ENCODE assay signal across 8 cellular contexts in genomic region chr7:75762350-75762917, GRCh38. TPM values are rescaled to one million over a fixed set of nuclear protein-coding genes. Genes with fewer than 3 reads are reported as not detected.
DNase-seq lines count a peak whose midpoint lies in the region; ATAC-seq and TF ChIP-seq lines count a peak whose summit lies in the region.

No MANE protein-coding gene starts in this region.

- H3K36me3 Mint-ChIP-seq in activated naive CD8-positive, alpha-beta T cell treated with anti-CD3 and anti-CD28 coated beads, Interleukin-2, amount 10 ng/mL, durations not matched to agents 7 days and 5 days, result no peaks in the 10 kb centered on the region
- H3K36me3 Mint-ChIP-seq in activated naive CD8-positive, alpha-beta T cell treated with anti-CD3 and anti-CD28 coated beads for 36 hours, result no peaks in the 10 kb centered on the region
- H3K36me3 Mint-ChIP-seq in naive thymus-derived CD4-positive, alpha-beta T cell, result no peaks in the 10 kb centered on the region

- TF ChIP-seq CTCF in epithelial cell of proximal tubule (conservative IDR thresholded peaks at IDR 0.05; ENCODE audit: low read depth, low read length), result peak; percentile 78

- no peaks in the 10 kb centered on the region for H3K27me3 ChIP-seq in naive thymus-derived CD4-positive, alpha-beta T cell (ENCODE audit: control insufficient read depth in 2 of 2, insufficient read depth in 2 of 2, low read length in 2 of 2)

- peak; percentile 68 for ATAC-seq in activated naive CD8-positive, alpha-beta T cell treated with anti-CD3 and anti-CD28 coated beads, Interleukin-2, amount 10 ng/mL, durations not matched to agents 7 days and 5 days (ENCODE audit: low read depth)
- ATAC-seq in naive thymus-derived CD4-positive, alpha-beta T cell, result peak; percentile 91

- no peaks in the 10 kb centered on the region for H3K9me3 Mint-ChIP-seq in activated naive CD8-positive, alpha-beta T cell treated with anti-CD3 and anti-CD28 coated beads, Interleukin-2, amount 10 ng/mL, durations not matched to agents 7 days and 5 days
- no peaks in the 10 kb centered on the region for H3K9me3 Mint-ChIP-seq in activated naive CD8-positive, alpha-beta T cell treated with anti-CD3 and anti-CD28 coated beads for 36 hours
- H3K9me3 Mint-ChIP-seq in naive thymus-derived CD4-positive, alpha-beta T cell, result no peaks in the 10 kb centered on the region

- DNase-seq in activated naive CD8-positive, alpha-beta T cell treated with anti-CD3 and anti-CD28 coated beads, Interleukin-2, amount 10 ng/mL, durations not matched to agents 7 days and 5 days, result no peak
- DNase-seq in activated naive CD8-positive, alpha-beta T cell treated with anti-CD3 and anti-CD28 coated beads for 36 hours, result no peak
- DNase-seq in M059J (ENCODE audit: low read depth) (peak; percentile 76), SIG-M5 (lab: John Stamatoyannopoulos, UW) (peak; percentile 50), epithelial cell of proximal tubule (ENCODE audit: low read depth) (no peak), NCI-H128 (lab: John Stamatoyannopoulos, UW; ENCODE audit: unreplicated experiment) (no peak), activated gamma-delta T cell treated with Interleukin-2 at 50 U/mL for 16 hours (no peak)
- peak in 6 of 9 donors; percentile 24 to 54 (median 48) for DNase-seq in naive thymus-derived CD4-positive, alpha-beta T cell

- no peak overlapping the region for H3K4me3 Mint-ChIP-seq in activated naive CD8-positive, alpha-beta T cell treated with anti-CD3 and anti-CD28 coated beads, Interleukin-2, amount 10 ng/mL, durations not matched to agents 7 days and 5 days
- no peak overlapping the region for H3K4me3 Mint-ChIP-seq in activated naive CD8-positive, alpha-beta T cell treated with anti-CD3 and anti-CD28 coated beads for 36 hours
- H3K4me3 Mint-ChIP-seq in naive thymus-derived CD4-positive, alpha-beta T cell, result no peak overlapping the region

- peaks cover 5% of the 10 kb centered on the region for H3K4me1 Mint-ChIP-seq in activated naive CD8-positive, alpha-beta T cell treated with anti-CD3 and anti-CD28 coated beads, Interleukin-2, amount 10 ng/mL, durations not matched to agents 7 days and 5 days
- H3K4me1 Mint-ChIP-seq in activated naive CD8-positive, alpha-beta T cell treated with anti-CD3 and anti-CD28 coated beads for 36 hours, result no peaks in the 10 kb centered on the region
- peaks cover 0 to 5% (median 3%) of the 10 kb centered on the region in 7 donors for H3K4me1 Mint-ChIP-seq in naive thymus-derived CD4-positive, alpha-beta T cell

- no peak overlapping the region for H3K27ac ChIP-seq in naive thymus-derived CD4-positive, alpha-beta T cell (ENCODE audit: low read depth, low read length)

- H3K27ac Mint-ChIP-seq in activated naive CD8-positive, alpha-beta T cell treated with anti-CD3 and anti-CD28 coated beads, Interleukin-2, amount 10 ng/mL, durations not matched to agents 7 days and 5 days, result no peak overlapping the region
- H3K27ac Mint-ChIP-seq in activated naive CD8-positive, alpha-beta T cell treated with anti-CD3 and anti-CD28 coated beads for 36 hours, result no peak overlapping the region
- no peak overlapping the region for H3K27ac Mint-ChIP-seq in naive thymus-derived CD4-positive, alpha-beta T cell

- H3K9me3 ChIP-seq in naive thymus-derived CD4-positive, alpha-beta T cell (ENCODE audit: control insufficient read depth in 2 of 3, low read length in 3 of 3), result no peaks in the 10 kb centered on the region

- no peak overlapping the region for H3K4me3 ChIP-seq in epithelial cell of proximal tubule (ENCODE audit: low read depth, low read length)
- no peak overlapping the region for H3K4me3 ChIP-seq in naive thymus-derived CD4-positive, alpha-beta T cell (ENCODE audit: low read length)

- CTCF ChIA-PET in naive thymus-derived CD4-positive, alpha-beta T cell (lab: Charles Lee), result interaction anchor here (0.6 to 1.6 kb wide), 7 partner anchors 23 to 684 kb away, joined by 3 to 4 read pairs (median 3); no protein-coding TSS in a partner anchor

- H3K27me3 Mint-ChIP-seq in activated naive CD8-positive, alpha-beta T cell treated with anti-CD3 and anti-CD28 coated beads, Interleukin-2, amount 10 ng/mL, durations not matched to agents 7 days and 5 days, result no peaks in the 10 kb centered on the region
- no peaks in the 10 kb centered on the region for H3K27me3 Mint-ChIP-seq in activated naive CD8-positive, alpha-beta T cell treated with anti-CD3 and anti-CD28 coated beads for 36 hours
- H3K27me3 Mint-ChIP-seq in naive thymus-derived CD4-positive, alpha-beta T cell, result no peaks in the 10 kb centered on the region

- H3K4me1 ChIP-seq in naive thymus-derived CD4-positive, alpha-beta T cell (ENCODE audit: control insufficient read depth in 2 of 2, insufficient read depth in 2 of 2, low read length in 2 of 2), result no peaks in the 10 kb centered on the region

- no peaks in the 10 kb centered on the region for H3K36me3 ChIP-seq in naive thymus-derived CD4-positive, alpha-beta T cell (ENCODE audit: control insufficient read depth in 2 of 3, insufficient read depth in 3 of 3, low read length in 3 of 3)

- POLR2A ChIA-PET in activated naive CD8-positive, alpha-beta T cell treated with anti-CD3 and anti-CD28 coated beads, Interleukin-2, amount 10 ng/mL, durations not matched to agents 7 days and 5 days (lab: Charles Lee), result interaction anchor here (0.6 kb wide), 1 partner anchor 213 kb away, joined by 6 read pairs; no protein-coding TSS in a partner anchor
- POLR2A ChIA-PET in naive thymus-derived CD4-positive, alpha-beta T cell (lab: Charles Lee), result interaction anchor here (0.8 kb wide), 1 partner anchor 276 kb away, joined by 3 read pairs; no protein-coding TSS in a partner anchor

- intact Hi-C loops in naive thymus-derived CD4-positive, alpha-beta T cell (cut with micrococcal nuclease), result loop anchor here in 1 of 2 donors (1.0 kb wide), 2 partner anchors 234 to 258 kb away; no protein-coding TSS in a partner anchor

RNA-seq across cellular contexts. Expression of gene CCL26, which starts 9.6 kb away (rescaled TPM):
- not detected for total RNA-seq in activated naive CD8-positive, alpha-beta T cell treated with anti-CD3 and anti-CD28 coated beads, Interleukin-2, amount 10 ng/mL, durations not matched to agents 7 days and 5 days
- not detected for total RNA-seq in activated naive CD8-positive, alpha-beta T cell treated with anti-CD3 and anti-CD28 coated beads for 36 hours
- 28.4 and 33.9 TPM in 2 replicates for total RNA-seq in M059J (2014; rRNA removed; shearing (Covaris generic))
- not detected in 2 replicates for total RNA-seq in epithelial cell of proximal tubule
- not detected for total RNA-seq in naive thymus-derived CD4-positive, alpha-beta T cell
- not detected for polyA plus RNA-seq in naive thymus-derived CD4-positive, alpha-beta T cell

RNA-seq across cellular contexts. Expression of gene HIP1, which starts 23.7 kb away (rescaled TPM):
- 1 to 10 TPM; 8.7 TPM for total RNA-seq in activated naive CD8-positive, alpha-beta T cell treated with anti-CD3 and anti-CD28 coated beads, Interleukin-2, amount 10 ng/mL, durations not matched to agents 7 days and 5 days
- 1 to 10 TPM; 1.4 to 1.9 TPM for total RNA-seq in activated naive CD8-positive, alpha-beta T cell treated with anti-CD3 and anti-CD28 coated beads for 36 hours
- 20.5 and 43.3 TPM in 2 replicates for total RNA-seq in M059J (2014; rRNA removed; shearing (Covaris generic))
- total RNA-seq in epithelial cell of proximal tubule, result 10.6 TPM in 2 replicates
- 10 to 100 TPM in 1 of 5 experiments, 1 to 10 TPM in 3, under 1 TPM in 1; 0.95 to 14.6 (median 2.1) TPM for total RNA-seq in naive thymus-derived CD4-positive, alpha-beta T cell
- under 1 TPM in 1 of 2 donors, not detected in 1; 0.78 TPM for polyA plus RNA-seq in naive thymus-derived CD4-positive, alpha-beta T cell

RNA-seq across cellular contexts. Expression of gene CCL24, which starts 51.2 kb away (rescaled TPM):
- total RNA-seq in activated naive CD8-positive, alpha-beta T cell treated with anti-CD3 and anti-CD28 coated beads, Interleukin-2, amount 10 ng/mL, durations not matched to agents 7 days and 5 days, result not detected
- total RNA-seq in activated naive CD8-positive, alpha-beta T cell treated with anti-CD3 and anti-CD28 coated beads for 36 hours, result not detected
- not detected in 2 replicates for total RNA-seq in M059J (2014; rRNA removed; shearing (Covaris generic))
- total RNA-seq in epithelial cell of proximal tubule, result not detected in 2 replicates
- not detected for total RNA-seq in naive thymus-derived CD4-positive, alpha-beta T cell
- not detected for polyA plus RNA-seq in naive thymus-derived CD4-positive, alpha-beta T cell

Comparison
In these comparisons a context has a peak if more than half of its experiments do, and no peak if none do; other contexts are left out.
1. DNase-seq: peak in M059J (single experiment), SIG-M5 (single experiment) and naive thymus-derived CD4-positive, alpha-beta T cell (6 of 9); none in activated naive CD8-positive, alpha-beta T cell treated with anti-CD3 and anti-CD28 coated beads, Interleukin-2, amount 10 ng/mL, durations not matched to agents 7 days and 5 days (single experiment), activated naive CD8-positive, alpha-beta T cell treated with anti-CD3 and anti-CD28 coated beads for 36 hours (single experiment), epithelial cell of proximal tubule (single experiment), NCI-H128 (single experiment) and activated gamma-delta T cell treated with Interleukin-2 at 50 U/mL for 16 hours (single experiment).
2. RNA of gene CCL26, which starts 9.6 kb away (total RNA-seq): 28.4 to 33.9 TPM in M059J; not detected in activated naive CD8-positive, alpha-beta T cell treated with anti-CD3 and anti-CD28 coated beads for 36 hours, not detected in activated naive CD8-positive, alpha-beta T cell treated with anti-CD3 and anti-CD28 coated beads, Interleukin-2, amount 10 ng/mL, durations not matched to agents 7 days and 5 days, not detected in epithelial cell of proximal tubule and not detected in naive thymus-derived CD4-positive, alpha-beta T cell; every median in the first group is over 10 times any median in the second.